Comparison of ENCODE assay signal across 9 cellular contexts in the genomic region with DNA sequence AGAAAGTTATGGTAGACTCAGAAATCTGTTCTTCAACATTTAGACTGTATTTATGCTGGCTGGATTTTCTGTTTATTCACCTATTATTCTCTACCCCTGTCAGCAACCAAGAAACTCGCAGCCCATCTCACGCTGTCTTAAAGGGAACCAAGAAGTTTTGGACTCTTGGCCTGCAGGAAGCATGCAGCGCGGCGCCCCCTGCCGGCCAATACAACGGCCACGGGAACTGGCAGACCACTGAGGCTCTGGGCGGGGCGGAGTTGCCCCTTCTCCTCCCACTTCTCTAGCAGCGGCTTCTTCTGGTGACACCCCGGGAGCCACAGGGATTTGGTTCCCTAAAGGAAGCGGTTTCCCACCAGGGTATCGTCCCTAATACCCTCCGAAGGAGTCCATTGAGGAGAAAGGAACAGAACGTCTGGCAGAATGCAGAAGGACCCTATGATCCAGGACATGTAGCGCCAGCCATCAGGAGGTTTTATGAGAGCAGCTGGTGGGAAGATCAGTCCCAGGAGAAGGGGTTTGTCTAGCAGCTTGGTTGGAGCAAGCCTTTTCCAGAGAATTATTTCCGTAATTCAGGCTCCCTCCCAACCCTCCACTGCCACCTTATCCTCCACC. TPM values are rescaled to one million over a fixed set of nuclear protein-coding genes. Genes with fewer than 3 reads are reported as not detected.
DNase-seq lines count a peak whose midpoint lies in the region; ATAC-seq, FAIRE-seq and TF ChIP-seq lines count a peak whose summit lies in the region.
"Had no signal": no experiment of that assay in that cellular context is flagged by ENCODE, and none has a peak within 500 bp of the region (broad histone marks: within the 10 kb centered on the region; RNA-seq: fewer than 3 reads in every experiment).

No MANE protein-coding gene starts in this region.

- TF ChIP-seq POLR2A in IMR-90 (IDR thresholded peaks at IDR 0.05; ENCODE audit: low read depth, low read length) (no peak), transverse colon (IDR thresholded peaks at IDR 0.05) (no peak), gastroesophageal sphincter (IDR thresholded peaks at IDR 0.05) (no peak)

- dilution Hi-C loops in IMR-90 (cut with HindIII; ENCODE audit: low sequenced_read_pairs, unreplicated experiment) (no loop called here), keratinocyte (cut with MboI; ENCODE audit: extremely low pct_ligation_motif_present, low sequenced_read_pairs) (no loop called here)

- no peak overlapping the region for H4K5ac ChIP-seq in IMR-90 (ENCODE audit: low read depth, low read length)

- H2AFZ ChIP-seq in DND-41 (ENCODE audit: low read depth, low read length), result no peak overlapping the region
- peak overlapping the region; percentile 11 for H2AFZ ChIP-seq in IMR-90 (replicated peaks; ENCODE audit: low read length, poor library complexity)
- H2AFZ ChIP-seq in keratinocyte (ENCODE audit: control insufficient read depth, low read length), result no peak overlapping the region

- H3K4me1 ChIP-seq in DND-41 (ENCODE audit: insufficient read depth, low read length), result no peaks in the 10 kb centered on the region
- H3K4me1 ChIP-seq in IMR-90 (ENCODE audit: control insufficient read depth, insufficient read depth, low read length), result no peaks in the 10 kb centered on the region
- H3K4me1 ChIP-seq in adipocyte (ENCODE audit: control insufficient read depth, insufficient read depth, low read length), result no peaks in the 10 kb centered on the region
- no peaks in the 10 kb centered on the region for H3K4me1 ChIP-seq in keratinocyte (ENCODE audit: control insufficient read depth, extremely low read depth, insufficient read depth, low read length)
- H3K4me1 ChIP-seq in transverse colon, result no peaks in the 10 kb centered on the region
- H3K4me1 ChIP-seq in tibial artery, result no peaks in the 10 kb centered on the region
- no peaks in the 10 kb centered on the region for H3K4me1 ChIP-seq in gastroesophageal sphincter

- CTCF ChIA-PET in IMR-90 (lab: Yijun Ruan, JAX), result no interaction called here

- 11% methylated on average over 7 of the region's 18 CpGs; no CpG with 5 or more reads in 1 of the 2 experiments for WGBS in IMR-90 (ENCODE audit: extremely low coverage in 2 of 2, insufficient read length in 1 of 2), 2 experiments
- 57 to 64% methylated on average over 3 to 18 of the region's 18 CpGs for WGBS in transverse colon (ENCODE audit: low coverage in 1 of 2), 2 donors
- WGBS in gastroesophageal sphincter (ENCODE audit: low coverage in 1 of 2), 2 donors, result 42% methylated on average over 2 to 5 of the region's 18 CpGs

- H4K8ac ChIP-seq in IMR-90 (ENCODE audit: low read depth in 2 of 2, low read length in 2 of 2), result no peak overlapping the region

- H3K4me3 ChIP-seq in DND-41 (ENCODE audit: low read depth in 1 of 2, low read length in 2 of 2) (no peak overlapping the region), IMR-90 (ENCODE audit: insufficient read depth, low read depth, low read length) (no peak overlapping the region), adipocyte (ENCODE audit: low read length) (no peak overlapping the region), keratinocyte (ENCODE audit: control insufficient read depth in 2 of 3, extremely low read depth in 1 of 3, insufficient read depth in 2 of 3, low read depth in 1 of 3, low read length in 3 of 3) (no peak overlapping the region), transverse colon (no peak overlapping the region), tibial artery (no peak overlapping the region), gastroesophageal sphincter (no peak overlapping the region)

- H3K18ac ChIP-seq in IMR-90 (ENCODE audit: low read depth, low read length), result no peak overlapping the region

- no peak overlapping the region for H2BK120ac ChIP-seq in IMR-90 (ENCODE audit: low read depth, low read length)

- no TSS peak for BruUV-seq in IMR-90 (replicated peaks; lab: Mats Ljungman, UMichigan)

- TF ChIP-seq RAD21 in IMR-90 (IDR thresholded peaks at IDR 0.05; ENCODE audit: low read length), result no peak

- no peak overlapping the region for H3K23ac ChIP-seq in IMR-90 (ENCODE audit: low read depth, low read length)

- H2BK15ac ChIP-seq in IMR-90 (ENCODE audit: low read depth, low read length), result no peak overlapping the region

- H3K9me3 ChIP-seq in DND-41 (ENCODE audit: insufficient read depth, low read length, severe bottlenecking), result no peaks in the 10 kb centered on the region
- H3K9me3 ChIP-seq in IMR-90 (ENCODE audit: control insufficient read depth, insufficient read depth, low read length), result no peaks in the 10 kb centered on the region
- no peaks in the 10 kb centered on the region for H3K9me3 ChIP-seq in adipocyte (ENCODE audit: control insufficient read depth, low read length)
- H3K9me3 ChIP-seq in keratinocyte (ENCODE audit: control insufficient read depth, low read depth, low read length), result no peaks in the 10 kb centered on the region
- H3K9me3 ChIP-seq in transverse colon, result no peaks in the 10 kb centered on the region
- no peaks in the 10 kb centered on the region for H3K9me3 ChIP-seq in tibial artery
- no peaks in the 10 kb centered on the region for H3K9me3 ChIP-seq in gastroesophageal sphincter

- no peaks in the 10 kb centered on the region for H3K36me3 ChIP-seq in DND-41 (ENCODE audit: insufficient read depth, low read length)
- no peaks in the 10 kb centered on the region for H3K36me3 ChIP-seq in IMR-90 (ENCODE audit: control insufficient read depth, insufficient read depth, low read length)
- no peaks in the 10 kb centered on the region for H3K36me3 ChIP-seq in adipocyte (ENCODE audit: control insufficient read depth, insufficient read depth, low read length, severe bottlenecking)
- no peaks in the 10 kb centered on the region for H3K36me3 ChIP-seq in keratinocyte (ENCODE audit: control insufficient read depth in 2 of 2, extremely low read depth in 1 of 2, insufficient read depth in 2 of 2, low read length in 2 of 2)
- H3K36me3 ChIP-seq in transverse colon, result no peaks in the 10 kb centered on the region
- no peaks in the 10 kb centered on the region for H3K36me3 ChIP-seq in tibial artery
- H3K36me3 ChIP-seq in gastroesophageal sphincter, result no peaks in the 10 kb centered on the region

- H4K20me1 ChIP-seq in DND-41 (ENCODE audit: insufficient read depth, low read length) (no peaks in the 10 kb centered on the region), IMR-90 (ENCODE audit: insufficient read depth, low read length) (no peaks in the 10 kb centered on the region), keratinocyte (ENCODE audit: control insufficient read depth, extremely low read depth, insufficient read depth, low read length) (no peaks in the 10 kb centered on the region)

- TF ChIP-seq CTCF in DND-41 (IDR thresholded peaks at IDR 0.05; ENCODE audit: borderline replicate concordance, extremely low read depth, low read length, poor library complexity, severe bottlenecking) (peak; percentile 30), IMR-90 (conservative IDR thresholded peaks at IDR 0.05; ENCODE audit: low read depth, low read length) (peak; percentile 37), keratinocyte (optimal IDR thresholded peaks at IDR 0.05 in 1 of 3, IDR thresholded peaks at IDR 0.05 in 1 of 3, conservative IDR thresholded peaks at IDR 0.05 in 1 of 3; ENCODE audit: extremely low read depth in 1 of 3, insufficient read depth in 2 of 3, low read length in 3 of 3) (peak; percentile 43 to 63 (median 58)), transverse colon (IDR thresholded peaks at IDR 0.05) (peak in 1 of 5 experiments; percentile 12), tibial artery (IDR thresholded peaks at IDR 0.05) (peak in 1 of 2 experiments; percentile 12), gastroesophageal sphincter (IDR thresholded peaks at IDR 0.05) (peak in 1 of 4 experiments; percentile 34)

- no peak overlapping the region for H2AK9ac ChIP-seq in IMR-90 (replicated peaks; ENCODE audit: low read depth, low read length, poor library complexity)

- no peak overlapping the region for H2AK5ac ChIP-seq in IMR-90 (ENCODE audit: low read depth, low read length)

- POLR2A ChIA-PET in IMR-90 (lab: Charles Lee; ENCODE audit: unreplicated experiment), result no interaction called here

- H3K27ac ChIP-seq in DND-41 (ENCODE audit: low read length) (no peak overlapping the region), IMR-90 (ENCODE audit: insufficient read depth, low read length) (no peak overlapping the region), keratinocyte (ENCODE audit: control insufficient read depth, insufficient read depth, low read length) (no peak overlapping the region), transverse colon (no peak overlapping the region), tibial artery (no peak overlapping the region), gastroesophageal sphincter (no peak overlapping the region)

- H3K56ac ChIP-seq in IMR-90 (ENCODE audit: extremely low read depth, insufficient read depth, low read length), result no peak overlapping the region

- H3K14ac ChIP-seq in IMR-90 (replicated peaks; ENCODE audit: low read depth, low read length), result no peak overlapping the region

- no peak overlapping the region for H2BK20ac ChIP-seq in IMR-90 (ENCODE audit: low read depth, low read length)

- H4K91ac ChIP-seq in IMR-90 (ENCODE audit: insufficient read depth, low read depth, low read length), result no peak overlapping the region

- H3K79me1 ChIP-seq in IMR-90 (ENCODE audit: low read depth in 1 of 2, low read length in 2 of 2), result no peaks in the 10 kb centered on the region

- in situ Hi-C loops in IMR-90 (cut with MboI; ENCODE audit: low sequenced_read_pairs), result no loop called here
- in situ Hi-C loops in transverse colon (cut with MboI; ENCODE audit: low pct_ligation_motif_present in 1 of 4, low pct_unique_long_range_greater_than_20kb in 1 of 4, low sequenced_read_pairs in 3 of 4), result no loop called here

- H3K27me3 ChIP-seq in DND-41 (ENCODE audit: insufficient read depth, low read length, poor library complexity) (peaks cover 10% of the 10 kb centered on the region), IMR-90 (ENCODE audit: control insufficient read depth, insufficient read depth, low read length) (peaks cover 2% of the 10 kb centered on the region), adipocyte (replicated peaks; ENCODE audit: control insufficient read depth, insufficient read depth, low read length) (peaks cover 22% of the 10 kb centered on the region), keratinocyte (ENCODE audit: control insufficient read depth, extremely low read depth, insufficient read depth, low read length) (no peaks in the 10 kb centered on the region), transverse colon (no peaks in the 10 kb centered on the region), tibial artery (peaks cover 0 to 6% of the 10 kb centered on the region in 2 donors), gastroesophageal sphincter (peaks cover 24% of the 10 kb centered on the region)

- no peak overlapping the region for H3K9ac ChIP-seq in DND-41 (ENCODE audit: low read depth, low read length)
- H3K9ac ChIP-seq in IMR-90 (ENCODE audit: low read depth, low read length), result no peak overlapping the region
- no peak overlapping the region for H3K9ac ChIP-seq in adipocyte (ENCODE audit: low read length)
- no peak overlapping the region for H3K9ac ChIP-seq in keratinocyte (ENCODE audit: control insufficient read depth, extremely low read depth, insufficient read depth, low read length)

- no peaks in the 10 kb centered on the region for H3K79me2 ChIP-seq in DND-41 (ENCODE audit: insufficient read depth, low read length)
- no peaks in the 10 kb centered on the region for H3K79me2 ChIP-seq in keratinocyte (ENCODE audit: control insufficient read depth, insufficient read depth, low read length)

- DNase-seq in DND-41 (no peak), IMR-90 (no peak), adipocyte (ENCODE audit: low read depth) (peak; percentile 3), keratinocyte (ENCODE audit: low read depth, low spot score) (no peak), transverse colon (peak; percentile 8), tibial artery (no peak), ureter (ENCODE audit: low spot score) (no peak)

- H3K9me1 ChIP-seq in IMR-90 (ENCODE audit: insufficient read depth, low read length) (no peaks in the 10 kb centered on the region), keratinocyte (ENCODE audit: control insufficient read depth, extremely low read depth, insufficient read depth, low read length) (no peaks in the 10 kb centered on the region)

- H3K4me2 ChIP-seq in DND-41 (ENCODE audit: insufficient read depth, low read length) (no peak overlapping the region), IMR-90 (ENCODE audit: low read depth, low read length) (no peak overlapping the region), keratinocyte (ENCODE audit: control insufficient read depth, extremely low read depth, insufficient read depth, low read depth, low read length) (no peak overlapping the region)

- no peak for FAIRE-seq in keratinocyte (lab: Jason Lieb, UNC)

- no peak overlapping the region for H2BK5ac ChIP-seq in IMR-90 (ENCODE audit: low read depth, low read length, poor library complexity, severe bottlenecking)

- intact Hi-C loops in IMR-90 (cut with micrococcal nuclease) (no loop called here), transverse colon (cut with DNase I; ENCODE audit: low total_unique reads) (no loop called here), tibial artery (cut with DNase I; ENCODE audit: low total_unique reads) (no loop called here)

- no peak overlapping the region for H3K4ac ChIP-seq in IMR-90 (ENCODE audit: low read depth, low read length)

- ATAC-seq in DND-41 (ENCODE audit: insufficient read depth, low read depth) (no peak), IMR-90 (ENCODE audit: low read depth) (no peak), gastroesophageal sphincter (no peak)

- TF ChIP-seq EP300 in transverse colon (IDR thresholded peaks at IDR 0.05; ENCODE audit: low read depth) (no peak), gastroesophageal sphincter (IDR thresholded peaks at IDR 0.05) (no peak)

RNA-seq across cellular contexts. Expression of a gene that starts 21.0 kb away (rescaled TPM):
- not detected in 2 replicates for total RNA-seq in IMR-90 (2012; rRNA removed)
- polyA plus RNA-seq in IMR-90 (2012; rRNA removed), result not detected in 2 replicates
- not detected in 2 replicates for polyA plus RNA-seq in IMR-90 (2012; cell fraction: cytosol; rRNA removed)
- polyA plus RNA-seq in IMR-90 (2012; cell fraction: nucleus; rRNA removed; ENCODE audit: low replicate concordance), result not detected in 2 replicates
- not detected in 3 replicates for polyA plus RNA-seq in keratinocyte
- not detected for polyA plus RNA-seq in keratinocyte (2011; ENCODE audit: low read depth)
- not detected in 2 replicates for polyA plus RNA-seq in keratinocyte (2011; cell fraction: cytosol; rRNA removed)
- not detected in 2 replicates for polyA plus RNA-seq in keratinocyte (2011; cell fraction: nucleus; rRNA removed)
- polyA plus RNA-seq in keratinocyte (2012; ENCODE audit: low replicate concordance), result 0.32 TPM in 1 of 2 replicates, not detected in the other
- not detected in 3 replicates for polyA minus RNA-seq in keratinocyte
- not detected for polyA minus RNA-seq in keratinocyte (2011; cell fraction: cytosol; rRNA and poly(A)+ RNA removed)
- not detected in 2 replicates for polyA minus RNA-seq in keratinocyte (2011; cell fraction: nucleus; rRNA and poly(A)+ RNA removed)
- total RNA-seq in transverse colon, result 1 to 10 TPM in 1 of 4 donors, not detected in 3; 2.7 TPM
- 1.1 TPM for total RNA-seq in ureter
- 1 to 10 TPM in 2 of 4 donors, under 1 TPM in 1, not detected in 1; 0.93 to 7.2 (median 1.8) TPM for total RNA-seq in gastroesophageal sphincter
- total RNA-seq: glomerular endothelial cell had no signal

RNA-seq across cellular contexts. Expression of a gene that starts 43.1 kb away (rescaled TPM):
- total RNA-seq in IMR-90 (2012; rRNA removed), result not detected in 2 replicates
- polyA plus RNA-seq in IMR-90 (2012; rRNA removed), result not detected in 2 replicates
- not detected in 2 replicates for polyA plus RNA-seq in IMR-90 (2012; cell fraction: cytosol; rRNA removed)
- not detected in 2 replicates for polyA plus RNA-seq in IMR-90 (2012; cell fraction: nucleus; rRNA removed; ENCODE audit: low replicate concordance)
- not detected in 3 replicates for polyA plus RNA-seq in keratinocyte
- not detected for polyA plus RNA-seq in keratinocyte (2011; ENCODE audit: low read depth)
- polyA plus RNA-seq in keratinocyte (2011; cell fraction: cytosol; rRNA removed), result not detected in 2 replicates
- polyA plus RNA-seq in keratinocyte (2011; cell fraction: nucleus; rRNA removed), result not detected in 2 replicates
- not detected in 2 replicates for polyA plus RNA-seq in keratinocyte (2012; ENCODE audit: low replicate concordance)
- polyA minus RNA-seq in keratinocyte, result not detected in 3 replicates
- polyA minus RNA-seq in keratinocyte (2011; cell fraction: cytosol; rRNA and poly(A)+ RNA removed), result not detected
- polyA minus RNA-seq in keratinocyte (2011; cell fraction: nucleus; rRNA and poly(A)+ RNA removed), result not detected in 2 replicates
- not detected for total RNA-seq in transverse colon
- not detected for total RNA-seq in ureter
- not detected for total RNA-seq in gastroesophageal sphincter
- total RNA-seq: glomerular endothelial cell had no signal

RNA-seq across cellular contexts. Expression of a gene that starts 55.5 kb away (rescaled TPM):
- 25.0 and 32.8 TPM in 2 replicates for total RNA-seq in IMR-90 (2012; rRNA removed)
- 62.0 and 69.7 TPM in 2 replicates for polyA plus RNA-seq in IMR-90 (2012; rRNA removed)
- 31.5 and 32.0 TPM in 2 replicates for polyA plus RNA-seq in IMR-90 (2012; cell fraction: cytosol; rRNA removed)
- polyA plus RNA-seq in IMR-90 (2012; cell fraction: nucleus; rRNA removed; ENCODE audit: low replicate concordance), result 303 and 399 TPM in 2 replicates
- polyA plus RNA-seq in keratinocyte, result 51.3 to 63.5 TPM (median 61.9 TPM) in 3 replicates
- 34.4 TPM for polyA plus RNA-seq in keratinocyte (2011; ENCODE audit: low read depth)
- 23.0 and 27.1 TPM in 2 replicates for polyA plus RNA-seq in keratinocyte (2011; cell fraction: cytosol; rRNA removed)
- polyA plus RNA-seq in keratinocyte (2011; cell fraction: nucleus; rRNA removed), result 150 and 176 TPM in 2 replicates
- polyA plus RNA-seq in keratinocyte (2012; ENCODE audit: low replicate concordance), result 30.8 and 35.0 TPM in 2 replicates
- polyA minus RNA-seq in keratinocyte, result 19.1 to 48.0 TPM (median 23.8 TPM) in 3 replicates
- polyA minus RNA-seq in keratinocyte (2011; cell fraction: cytosol; rRNA and poly(A)+ RNA removed), result 12.5 TPM
- polyA minus RNA-seq in keratinocyte (2011; cell fraction: nucleus; rRNA and poly(A)+ RNA removed), result 19.8 and 19.9 TPM in 2 replicates
- 100 to 1,000 TPM in 2 of 4 donors, 10 to 100 TPM in 2; 74.8 to 124 (median 108) TPM for total RNA-seq in transverse colon
- total RNA-seq in ureter, result 70.0 TPM
- total RNA-seq in gastroesophageal sphincter, result 10 to 100 TPM; 25.2 to 94.9 (median 64.1) TPM

Comparison
In these comparisons a context has a peak if more than half of its experiments do, and no peak if none do; other contexts are left out.
1. DNase-seq: peak in adipocyte (single experiment) and transverse colon (single experiment); none in DND-41 (single experiment), IMR-90 (single experiment), keratinocyte (single experiment), tibial artery (0 of 2) and ureter (single experiment).